1 cellular context compared by ENCODE assay signal in the genomic region with DNA sequence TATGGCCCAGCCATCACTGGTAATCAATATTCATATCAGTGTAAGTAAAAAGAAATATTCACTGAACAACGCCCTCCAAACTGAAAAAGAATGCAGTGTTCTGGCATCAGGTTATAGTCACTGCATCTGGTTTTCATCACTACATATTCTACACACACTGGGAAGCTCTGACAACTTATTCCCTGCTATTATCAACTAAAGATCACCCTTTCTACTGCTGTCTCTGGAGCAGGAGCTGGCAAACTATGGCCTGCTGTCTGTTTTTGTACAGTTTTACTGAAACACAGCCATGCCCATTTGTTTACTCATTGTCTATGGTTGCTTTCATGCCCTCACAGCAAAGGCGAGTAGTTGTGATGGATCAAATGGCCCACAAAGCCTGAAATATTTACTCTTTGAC.
TF ChIP-seq lines count a peak whose summit lies in the region.

No MANE protein-coding gene starts in this region.

TF ChIP-seq in IMR-90, 13 proteins besides CTCF, POLR2A, EP300 and RAD21 (continued from another document):
- TF ChIP-seq, protein P1, sequence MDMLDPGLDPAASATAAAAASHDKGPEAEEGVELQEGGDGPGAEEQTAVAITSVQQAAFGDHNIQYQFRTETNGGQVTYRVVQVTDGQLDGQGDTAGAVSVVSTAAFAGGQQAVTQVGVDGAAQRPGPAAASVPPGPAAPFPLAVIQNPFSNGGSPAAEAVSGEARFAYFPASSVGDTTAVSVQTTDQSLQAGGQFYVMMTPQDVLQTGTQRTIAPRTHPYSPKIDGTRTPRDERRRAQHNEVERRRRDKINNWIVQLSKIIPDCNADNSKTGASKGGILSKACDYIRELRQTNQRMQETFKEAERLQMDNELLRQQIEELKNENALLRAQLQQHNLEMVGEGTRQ (IDR thresholded peaks at IDR 0.05; ENCODE audit: low read depth, low read length): no peak
- no peak for TF ChIP-seq RCOR1 (IDR thresholded peaks at IDR 0.05; ENCODE audit: insufficient replicate concordance, low read length)
- TF ChIP-seq RFX5 (IDR thresholded peaks at IDR 0.05; ENCODE audit: low read depth, low read length): no peak
